In genomic region chr4:98143001-98143899, GRCh38 we compare ENCODE assay signal across 8 cellular contexts. TPM values are rescaled to one million over a fixed set of nuclear protein-coding genes. Genes with fewer than 3 reads are reported as not detected.
DNase-seq lines count a peak whose midpoint lies in the region; ATAC-seq and TF ChIP-seq lines count a peak whose summit lies in the region.

Gene STPG2 (minus strand): TSS chr4:98143476.

- H3K4me3 ChIP-seq in HUES48 (ENCODE audit: low read depth, low read length), result peak within 1 kb of the TSS; percentile 87
- H3K4me3 ChIP-seq in OCI-LY1 (ENCODE audit: low read depth, low read length, poor library complexity, severe bottlenecking), result peak within 1 kb of the TSS; percentile 67
- H3K4me3 ChIP-seq in mucosa of rectum (ENCODE audit: low read length in 2 of 2), result peak within 1 kb of the TSS; percentile 95 to 96

- H3K9me3 ChIP-seq in HUES48 (ENCODE audit: control insufficient read depth, insufficient read depth, low read length) (no peaks in the 10 kb centered on the region), OCI-LY1 (ENCODE audit: low read length) (no peaks in the 10 kb centered on the region), mucosa of rectum (ENCODE audit: control insufficient read depth in 2 of 2, low read length in 2 of 2) (no peaks in the 10 kb centered on the region)

- H3K79me2 ChIP-seq in OCI-LY1 (ENCODE audit: insufficient read depth, low read length), result no peaks in the 10 kb centered on the region

- H3K27ac ChIP-seq in HUES48 (ENCODE audit: low read depth, low read length) (peak within 1 kb of the TSS; percentile 93), OCI-LY1 (ENCODE audit: low read depth, low read length, poor library complexity, severe bottlenecking) (peak within 1 kb of the TSS; percentile 70), mucosa of rectum (ENCODE audit: low read depth in 2 of 2, low read length in 2 of 2) (peak within 1 kb of the TSS; percentile 95 to 98)

- H3K4me1 ChIP-seq in HUES48 (ENCODE audit: control insufficient read depth, insufficient read depth, low read length) (peaks cover 17% of the 10 kb centered on the region), OCI-LY1 (ENCODE audit: insufficient read depth, low read length, severe bottlenecking) (peaks cover 15% of the 10 kb centered on the region), mucosa of rectum (ENCODE audit: control insufficient read depth in 2 of 2, insufficient read depth in 2 of 2, low read length in 2 of 2) (peaks cover 2 to 3% of the 10 kb centered on the region in 2 donors)

- peak; percentile 97 for ATAC-seq in GM21390 (IDR thresholded peaks at IDR 0.05; ENCODE audit: unreplicated experiment)

- H3K9ac ChIP-seq in HUES48 (ENCODE audit: low read depth, low read length) (peak within 1 kb of the TSS; percentile 79), OCI-LY1 (ENCODE audit: low read length) (peak within 1 kb of the TSS; percentile 70), mucosa of rectum (ENCODE audit: low read depth in 1 of 2, low read length in 2 of 2) (peak within 1 kb of the TSS; percentile 84 to 87)

- H3K36me3 ChIP-seq in HUES48 (ENCODE audit: control insufficient read depth, insufficient read depth, low read length), result no peaks in the 10 kb centered on the region
- no peaks in the 10 kb centered on the region for H3K36me3 ChIP-seq in OCI-LY1 (ENCODE audit: insufficient read depth, low read length)
- H3K36me3 ChIP-seq in mucosa of rectum (ENCODE audit: control insufficient read depth in 2 of 2, insufficient read depth in 2 of 2, low read length in 2 of 2), result no peaks in the 10 kb centered on the region

- no peaks in the 10 kb centered on the region for H3F3A ChIP-seq in OCI-LY1 (ENCODE audit: insufficient read depth, low read length)

- TF ChIP-seq CTCF in Calu3 (IDR thresholded peaks at IDR 0.05; ENCODE audit: unreplicated experiment), result peak; percentile 37
- peak; percentile 88 for TF ChIP-seq CTCF in OCI-LY1 (IDR thresholded peaks at IDR 0.05; ENCODE audit: low read length)

- no peaks in the 10 kb centered on the region for H3K9me2 ChIP-seq in OCI-LY1 (ENCODE audit: low read depth, low read length)

- peak within 1 kb of the TSS; percentile 81 for H3K4me3 Mint-ChIP-seq in Calu3 (ENCODE audit: low read depth, unreplicated experiment)

- H3K27me3 Mint-ChIP-seq in Calu3 (ENCODE audit: unreplicated experiment), result no peaks in the 10 kb centered on the region

- H3K27me3 ChIP-seq in HUES48 (ENCODE audit: control insufficient read depth, insufficient read depth, low read length) (no peaks in the 10 kb centered on the region), OCI-LY1 (ENCODE audit: insufficient read depth, low read length) (no peaks in the 10 kb centered on the region), mucosa of rectum (ENCODE audit: control insufficient read depth in 2 of 2, insufficient read depth in 2 of 2, low read length in 2 of 2) (no peaks in the 10 kb centered on the region)

- DNase-seq in Calu3 (peak; percentile 92), erythroblast (lab: John Stamatoyannopoulos, UW) (peak; percentile 95 to 96)
- peak; percentile 93 for DNase-seq in activated T-cell treated with anti-CD3 and anti-CD28 coated beads, Interleukin-2, amount 50 U/mL, for 1 hour
- peak; percentile 81 to 88 for DNase-seq in stimulated activated CD8-positive, alpha-beta memory T cell treated with anti-CD3 and anti-CD28 coated beads, Interleukin-4, amount 100 ng/mL, for 4 hours (ENCODE audit: low read depth in 2 of 2, low spot score in 1 of 2)

- peak within 1 kb of the TSS; percentile 88 for H3K27ac Mint-ChIP-seq in Calu3 (ENCODE audit: unreplicated experiment)

- CTCF ChIA-PET in Calu3 (lab: Charles Lee), result interaction anchor here (0.6 to 1.8 kb wide), 3 partner anchors 117 to 381 kb away, joined by 3 to 5 read pairs (median 3); no protein-coding TSS in a partner anchor

- no peaks in the 10 kb centered on the region for H4K20me1 ChIP-seq in OCI-LY1 (ENCODE audit: insufficient read depth, low read length)

- H3K36me3 Mint-ChIP-seq in Calu3 (ENCODE audit: insufficient read depth, unreplicated experiment), result peaks cover 14% of the 10 kb centered on the region

- H3K9me3 Mint-ChIP-seq in Calu3 (ENCODE audit: low read depth, unreplicated experiment), result no peaks in the 10 kb centered on the region

- H3K4me2 ChIP-seq in OCI-LY1 (ENCODE audit: low read length), result peak within 1 kb of the TSS; percentile 75

- H3K4me1 Mint-ChIP-seq in Calu3 (ENCODE audit: low read depth, unreplicated experiment), result peaks cover 11% of the 10 kb centered on the region

- TF ChIP-seq POLR2A in erythroblast (IDR thresholded peaks at IDR 0.05; ENCODE audit: low read length), result peak; percentile 81

- H2AFZ ChIP-seq in OCI-LY1 (ENCODE audit: low read length), result peak within 1 kb of the TSS; percentile 85

- TSS peak; percentile 66 for BruUV-seq in Calu3 (replicated peaks; lab: Mats Ljungman, UMichigan)

- intact Hi-C loops in Calu3 (cut with micrococcal nuclease; ENCODE audit: unreplicated experiment), result loop anchor here (2.0 to 10.0 kb wide), 2 partner anchors 30 to 912 kb away; no protein-coding TSS in a partner anchor

RNA-seq across cellular contexts. Expression of gene STPG2, which starts in this region (rescaled TPM):
- not detected in 2 replicates for total RNA-seq in Calu3 (2022)

Comparison
In these comparisons a context has a peak if more than half of its experiments do, and no peak if none do; other contexts are left out.
1. Peak in every context shown above with its lines: DNase-seq, ATAC-seq, H3K4me3 ChIP-seq and H3K27ac ChIP-seq.
2. Peak in DNase-seq in Calu3; RNA of the gene not detected or under 1 TPM.